In the genomic region with DNA sequence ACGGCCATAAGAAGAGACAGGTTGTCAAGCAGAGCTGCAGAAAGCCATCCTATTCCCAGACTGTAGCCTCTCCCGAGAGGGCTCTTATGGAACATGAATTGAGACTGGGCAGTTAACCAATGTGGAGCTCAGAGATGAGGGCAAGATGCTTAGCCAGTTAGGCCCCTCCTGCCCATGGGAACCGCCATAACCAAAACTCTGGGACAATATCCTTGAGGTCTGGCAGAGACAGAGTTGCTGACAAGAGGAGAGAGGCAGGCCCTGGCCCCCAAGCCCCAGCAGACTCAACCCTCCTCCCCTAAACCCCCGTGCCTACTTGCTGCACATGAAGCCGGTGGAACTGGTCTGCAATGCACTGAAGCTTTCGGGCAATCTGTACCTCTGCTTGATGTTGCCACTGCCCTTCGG, we compare ENCODE assay signal across 10 cellular contexts. TPM values are rescaled to one million over a fixed set of nuclear protein-coding genes. Genes with fewer than 3 reads are reported as not detected.
DNase-seq lines count a peak whose midpoint lies in the region; ATAC-seq, FAIRE-seq and TF ChIP-seq lines count a peak whose summit lies in the region.
"Had no signal": no experiment of that assay in that cellular context is flagged by ENCODE, and none has a peak within 500 bp of the region (broad histone marks: within the 10 kb centered on the region; RNA-seq: fewer than 3 reads in every experiment).

No MANE protein-coding gene starts in this region.

- no peaks in the 10 kb centered on the region for H3K79me2 ChIP-seq in astrocyte (ENCODE audit: insufficient read depth, low read length)

- H2AFZ ChIP-seq in astrocyte (ENCODE audit: low read depth, low read length) = peak overlapping the region; percentile 53

- no peak for ATAC-seq in memory B cell (ENCODE audit: low read depth)
- ATAC-seq in upper lobe of left lung (ENCODE audit: low FRiP score in 2 of 2) = no peak

- H3K27ac Mint-ChIP-seq in astrocyte (ENCODE audit: unreplicated experiment) (peak overlapping the region; percentile 69), memory B cell (no peak overlapping the region)

- H3K36me3 ChIP-seq in astrocyte (ENCODE audit: insufficient read depth, low read length) = no peaks in the 10 kb centered on the region
- no peaks in the 10 kb centered on the region for H3K36me3 ChIP-seq in upper lobe of left lung

- H3K27me3 ChIP-seq in astrocyte (ENCODE audit: insufficient read depth, low read length) (no peaks in the 10 kb centered on the region), upper lobe of left lung (no peaks in the 10 kb centered on the region)

- peak; percentile 31 to 52 for DNase-seq in NCI-H524 (lab: John Stamatoyannopoulos, UW)
- DNase-seq in NCI-H524 treated with DMSO at 0.1 percent for 48 hours (lab: John Stamatoyannopoulos, UW) = no peak
- no peak for DNase-seq in astrocyte (ENCODE audit: low read depth)
- DNase-seq in memory B cell (ENCODE audit: low spot score in 2 of 2) = no peak
- no peak for DNase-seq in upper lobe of left lung
- DNase-seq in pons (ENCODE audit: low spot score) = no peak
- DNase-seq in GM13977 (ENCODE audit: low spot score) = no peak
- no peak for DNase-seq in activated CD4-positive, alpha-beta T cell treated with anti-CD3 and anti-CD28 coated beads for 48 hours

- in situ Hi-C loops in GM13977 (cut with MboI; ENCODE audit: low pct_unique_long_range_greater_than_20kb, low sequenced_read_pairs, unreplicated experiment) = loop anchor here (5.0 to 10.0 kb wide), 2 partner anchors 57 to 61 kb away; partner anchors contain the start of gene BUB1B

- H3K4me1 ChIP-seq in astrocyte (ENCODE audit: insufficient read depth, low read length) = peaks cover 67% of the 10 kb centered on the region
- H3K4me1 ChIP-seq in upper lobe of left lung = peaks cover 92 to 97% (median 92%) of the 10 kb centered on the region in 4 donors

- H3K9me3 Mint-ChIP-seq in astrocyte (ENCODE audit: unreplicated experiment) (peaks cover 3% of the 10 kb centered on the region), memory B cell (no peaks in the 10 kb centered on the region)
- H3K9me3 Mint-ChIP-seq: IgD-negative memory B cell; stimulated activated naive CD8-positive, alpha-beta T cell treated with anti-CD3 and anti-CD28 coated beads, Interleukin-15, Interleukin-2, amounts not matched to agents 100 ng/mL and 50 ng/mL, for 24 hours had no signal

- WGBS in upper lobe of left lung, 2 donors = 62 to 63% methylated on average over 4 to 7 of the region's 7 CpGs

- FAIRE-seq in astrocyte (lab: Jason Lieb, UNC) = no peak

- TF ChIP-seq CTCF in astrocyte (IDR thresholded peaks at IDR 0.05; ENCODE audit: insufficient read depth, low read depth, low read length) (no peak), upper lobe of left lung (IDR thresholded peaks at IDR 0.05) (no peak), GM13977 (IDR thresholded peaks at IDR 0.05; ENCODE audit: extremely low read depth, insufficient read depth, missing control alignments) (no peak)

- peak overlapping the region; percentile 64 for H3K9ac ChIP-seq in astrocyte (ENCODE audit: low read length)

- H4K20me1 ChIP-seq in astrocyte (ENCODE audit: insufficient read depth, low read length) = no peaks in the 10 kb centered on the region

- peak overlapping the region; percentile 57 for H3K4me3 Mint-ChIP-seq in astrocyte (ENCODE audit: unreplicated experiment)
- H3K4me3 Mint-ChIP-seq in memory B cell = peak overlapping the region; percentile 86

- H3K36me3 Mint-ChIP-seq in astrocyte (ENCODE audit: low read depth, unreplicated experiment) (peaks cover 12% of the 10 kb centered on the region), memory B cell (peaks cover 16% of the 10 kb centered on the region)

- H3K4me3 ChIP-seq in astrocyte (ENCODE audit: insufficient read depth, low read depth, low read length) = no peak overlapping the region
- peak overlapping the region in 1 of 4 donors; percentile 8 for H3K4me3 ChIP-seq in upper lobe of left lung

- no peak for TF ChIP-seq EP300 in upper lobe of left lung (IDR thresholded peaks at IDR 0.05)

- H3K27me3 Mint-ChIP-seq in astrocyte (ENCODE audit: low read depth, unreplicated experiment) = no peaks in the 10 kb centered on the region
- H3K27me3 Mint-ChIP-seq in memory B cell = no peaks in the 10 kb centered on the region
- H3K27me3 Mint-ChIP-seq: IgD-negative memory B cell; stimulated activated naive CD8-positive, alpha-beta T cell treated with anti-CD3 and anti-CD28 coated beads, Interleukin-15, Interleukin-2, amounts not matched to agents 100 ng/mL and 50 ng/mL, for 24 hours had no signal

- H3K4me2 ChIP-seq in astrocyte (ENCODE audit: low read length) = peak overlapping the region; percentile 67

- H3K27ac ChIP-seq in astrocyte (ENCODE audit: low read depth, low read length) (no peak overlapping the region), upper lobe of left lung (peak overlapping the region; percentile 75 to 93 (median 89))

- H3K4me1 Mint-ChIP-seq in astrocyte (ENCODE audit: low read depth, unreplicated experiment) (peaks cover 72% of the 10 kb centered on the region), memory B cell (peaks cover 69% of the 10 kb centered on the region)

- H3K9me3 ChIP-seq in astrocyte (ENCODE audit: insufficient read depth, low read depth, low read length) (no peaks in the 10 kb centered on the region), upper lobe of left lung (no peaks in the 10 kb centered on the region)

- TF ChIP-seq POLR2A in upper lobe of left lung (IDR thresholded peaks at IDR 0.05) = no peak

RNA-seq across cellular contexts. Expression of gene BMF, which starts 4.8 kb away (rescaled TPM):
- 31.0 and 31.8 TPM in 2 replicates for total RNA-seq in astrocyte
- total RNA-seq in upper lobe of left lung = 100 to 1,000 TPM in 1 of 6 donors, 10 to 100 TPM in 4, 1 to 10 TPM in 1; 9.9 to 118 (median 26.2) TPM

RNA-seq across cellular contexts. Expression of gene BUB1B, which starts 57.0 kb away (rescaled TPM):
- 3.2 and 5.2 TPM in 2 replicates for total RNA-seq in astrocyte
- total RNA-seq in upper lobe of left lung = 10 to 100 TPM in 1 of 6 donors, 1 to 10 TPM in 3, under 1 TPM in 1, not detected in 1; 0.79 to 12.1 (median 2.7) TPM

Comparison
In these comparisons a context has a peak if more than half of its experiments do, and no peak if none do; other contexts are left out.
1. DNase-seq: peak in NCI-H524 (2 of 2); none in NCI-H524 treated with DMSO at 0.1 percent for 48 hours (single experiment), astrocyte (single experiment), memory B cell (0 of 2), upper lobe of left lung (0 of 2), pons (single experiment), GM13977 (single experiment) and activated CD4-positive, alpha-beta T cell treated with anti-CD3 and anti-CD28 coated beads for 48 hours (single experiment).